In the genomic region with DNA sequence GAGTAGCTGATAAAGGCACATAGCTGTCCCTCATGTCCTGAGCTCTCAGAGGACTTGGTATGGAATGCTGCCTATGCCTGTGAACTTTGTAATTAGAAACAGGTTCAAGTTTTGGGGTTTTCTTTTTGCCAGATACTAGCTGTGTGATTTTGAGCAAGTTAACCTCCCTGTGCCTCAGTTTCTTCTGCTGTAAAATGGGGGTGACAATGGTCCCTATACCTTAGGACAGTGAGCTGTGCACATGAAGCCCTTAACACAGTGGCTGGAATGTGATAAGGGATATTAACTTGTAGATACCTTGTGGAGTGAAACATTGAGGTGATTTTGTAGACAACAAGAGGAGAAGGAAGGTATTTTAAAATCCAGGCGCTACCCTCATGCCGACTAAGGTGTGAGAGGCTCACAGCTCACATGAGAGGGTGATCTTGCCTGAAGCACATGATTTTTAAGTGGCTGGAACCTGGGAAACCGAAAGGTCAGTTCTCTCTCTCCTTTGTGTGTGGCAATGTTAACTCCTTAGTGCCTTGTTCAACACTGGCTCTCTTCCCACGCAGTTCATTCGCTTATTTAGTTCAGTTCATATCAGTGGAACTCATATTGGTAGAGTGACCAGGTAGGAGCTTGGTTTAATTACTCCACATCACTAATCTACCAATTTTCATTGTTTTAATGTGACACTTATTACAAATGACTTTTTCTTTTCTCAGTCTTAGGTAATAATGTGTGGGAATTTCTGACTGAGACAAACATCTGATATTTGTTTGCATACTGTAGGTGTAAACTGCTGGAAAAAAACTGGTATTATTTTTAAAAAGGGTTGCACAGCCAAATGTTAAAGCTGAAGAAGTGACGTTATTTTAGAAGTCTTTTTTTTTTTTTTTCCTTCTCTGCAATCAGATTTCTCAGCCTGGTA, we compare ENCODE assay signal across 1 cellular context.
TF ChIP-seq lines count a peak whose summit lies in the region.

No MANE protein-coding gene starts in this region.

TF ChIP-seq in GM12878, 131 proteins besides CTCF, POLR2A, EP300 and RAD21 (continued from another document and continues in another):
- TF ChIP-seq, protein P1, sequence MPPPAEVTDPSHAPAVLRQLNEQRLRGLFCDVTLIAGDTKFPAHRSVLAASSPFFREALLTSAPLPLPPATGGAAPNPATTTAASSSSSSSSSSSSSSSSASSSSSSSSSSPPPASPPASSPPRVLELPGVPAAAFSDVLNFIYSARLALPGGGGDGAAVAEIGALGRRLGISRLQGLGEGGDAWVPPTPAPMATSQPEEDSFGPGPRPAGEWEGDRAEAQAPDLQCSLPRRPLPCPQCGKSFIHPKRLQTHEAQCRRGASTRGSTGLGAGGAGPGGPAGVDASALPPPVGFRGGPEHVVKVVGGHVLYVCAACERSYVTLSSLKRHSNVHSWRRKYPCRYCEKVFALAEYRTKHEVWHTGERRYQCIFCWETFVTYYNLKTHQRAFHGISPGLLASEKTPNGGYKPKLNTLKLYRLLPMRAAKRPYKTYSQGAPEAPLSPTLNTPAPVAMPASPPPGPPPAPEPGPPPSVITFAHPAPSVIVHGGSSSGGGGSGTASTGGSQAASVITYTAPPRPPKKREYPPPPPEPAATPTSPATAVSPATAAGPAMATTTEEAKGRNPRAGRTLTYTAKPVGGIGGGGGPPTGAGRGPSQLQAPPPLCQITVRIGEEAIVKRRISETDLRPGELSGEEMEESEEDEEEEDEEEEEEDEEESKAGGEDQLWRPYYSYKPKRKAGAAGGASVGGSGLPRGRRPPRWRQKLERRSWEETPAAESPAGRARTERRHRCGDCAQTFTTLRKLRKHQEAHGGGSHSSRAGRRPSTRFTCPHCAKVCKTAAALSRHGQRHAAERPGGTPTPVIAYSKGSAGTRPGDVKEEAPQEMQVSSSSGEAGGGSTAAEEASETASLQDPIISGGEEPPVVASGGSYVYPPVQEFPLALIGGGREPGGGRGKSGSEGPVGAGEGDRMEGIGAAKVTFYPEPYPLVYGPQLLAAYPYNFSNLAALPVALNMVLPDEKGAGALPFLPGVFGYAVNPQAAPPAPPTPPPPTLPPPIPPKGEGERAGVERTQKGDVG (CRISPR knock-in tag; IDR thresholded peaks at IDR 0.05) = no peak
- TF ChIP-seq TBL1XR1 (IDR thresholded peaks at IDR 0.05; ENCODE audit: low read depth, low read length) = no peak
- no peak for TF ChIP-seq SMAD1 (IDR thresholded peaks at IDR 0.05; ENCODE audit: low read depth, partially characterized antibody)
- TF ChIP-seq, protein P2, sequence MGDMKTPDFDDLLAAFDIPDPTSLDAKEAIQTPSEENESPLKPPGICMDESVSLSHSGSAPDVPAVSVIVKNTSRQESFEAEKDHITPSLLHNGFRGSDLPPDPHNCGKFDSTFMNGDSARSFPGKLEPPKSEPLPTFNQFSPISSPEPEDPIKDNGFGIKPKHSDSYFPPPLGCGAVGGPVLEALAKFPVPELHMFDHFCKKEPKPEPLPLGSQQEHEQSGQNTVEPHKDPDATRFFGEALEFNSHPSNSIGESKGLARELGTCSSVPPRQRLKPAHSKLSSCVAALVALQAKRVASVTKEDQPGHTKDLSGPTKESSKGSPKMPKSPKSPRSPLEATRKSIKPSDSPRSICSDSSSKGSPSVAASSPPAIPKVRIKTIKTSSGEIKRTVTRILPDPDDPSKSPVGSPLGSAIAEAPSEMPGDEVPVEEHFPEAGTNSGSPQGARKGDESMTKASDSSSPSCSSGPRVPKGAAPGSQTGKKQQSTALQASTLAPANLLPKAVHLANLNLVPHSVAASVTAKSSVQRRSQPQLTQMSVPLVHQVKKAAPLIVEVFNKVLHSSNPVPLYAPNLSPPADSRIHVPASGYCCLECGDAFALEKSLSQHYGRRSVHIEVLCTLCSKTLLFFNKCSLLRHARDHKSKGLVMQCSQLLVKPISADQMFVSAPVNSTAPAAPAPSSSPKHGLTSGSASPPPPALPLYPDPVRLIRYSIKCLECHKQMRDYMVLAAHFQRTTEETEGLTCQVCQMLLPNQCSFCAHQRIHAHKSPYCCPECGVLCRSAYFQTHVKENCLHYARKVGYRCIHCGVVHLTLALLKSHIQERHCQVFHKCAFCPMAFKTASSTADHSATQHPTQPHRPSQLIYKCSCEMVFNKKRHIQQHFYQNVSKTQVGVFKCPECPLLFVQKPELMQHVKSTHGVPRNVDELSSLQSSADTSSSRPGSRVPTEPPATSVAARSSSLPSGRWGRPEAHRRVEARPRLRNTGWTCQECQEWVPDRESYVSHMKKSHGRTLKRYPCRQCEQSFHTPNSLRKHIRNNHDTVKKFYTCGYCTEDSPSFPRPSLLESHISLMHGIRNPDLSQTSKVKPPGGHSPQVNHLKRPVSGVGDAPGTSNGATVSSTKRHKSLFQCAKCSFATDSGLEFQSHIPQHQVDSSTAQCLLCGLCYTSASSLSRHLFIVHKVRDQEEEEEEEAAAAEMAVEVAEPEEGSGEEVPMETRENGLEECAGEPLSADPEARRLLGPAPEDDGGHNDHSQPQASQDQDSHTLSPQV (IDR thresholded peaks at IDR 0.05) = 0 out of 2 replicates have a peak, but pooled peaks have one; percentile 28
- no peak for TF ChIP-seq BRCA1 (IDR thresholded peaks at IDR 0.05; ENCODE audit: low read depth, low read length)
- no peak for TF ChIP-seq BCL11A (IDR thresholded peaks at IDR 0.05; ENCODE audit: low read depth, low read length)
- TF ChIP-seq, protein P3, sequence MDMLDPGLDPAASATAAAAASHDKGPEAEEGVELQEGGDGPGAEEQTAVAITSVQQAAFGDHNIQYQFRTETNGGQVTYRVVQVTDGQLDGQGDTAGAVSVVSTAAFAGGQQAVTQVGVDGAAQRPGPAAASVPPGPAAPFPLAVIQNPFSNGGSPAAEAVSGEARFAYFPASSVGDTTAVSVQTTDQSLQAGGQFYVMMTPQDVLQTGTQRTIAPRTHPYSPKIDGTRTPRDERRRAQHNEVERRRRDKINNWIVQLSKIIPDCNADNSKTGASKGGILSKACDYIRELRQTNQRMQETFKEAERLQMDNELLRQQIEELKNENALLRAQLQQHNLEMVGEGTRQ (IDR thresholded peaks at IDR 0.05; ENCODE audit: borderline replicate concordance, low read depth, low read length) = no peak
- TF ChIP-seq, protein P4, sequence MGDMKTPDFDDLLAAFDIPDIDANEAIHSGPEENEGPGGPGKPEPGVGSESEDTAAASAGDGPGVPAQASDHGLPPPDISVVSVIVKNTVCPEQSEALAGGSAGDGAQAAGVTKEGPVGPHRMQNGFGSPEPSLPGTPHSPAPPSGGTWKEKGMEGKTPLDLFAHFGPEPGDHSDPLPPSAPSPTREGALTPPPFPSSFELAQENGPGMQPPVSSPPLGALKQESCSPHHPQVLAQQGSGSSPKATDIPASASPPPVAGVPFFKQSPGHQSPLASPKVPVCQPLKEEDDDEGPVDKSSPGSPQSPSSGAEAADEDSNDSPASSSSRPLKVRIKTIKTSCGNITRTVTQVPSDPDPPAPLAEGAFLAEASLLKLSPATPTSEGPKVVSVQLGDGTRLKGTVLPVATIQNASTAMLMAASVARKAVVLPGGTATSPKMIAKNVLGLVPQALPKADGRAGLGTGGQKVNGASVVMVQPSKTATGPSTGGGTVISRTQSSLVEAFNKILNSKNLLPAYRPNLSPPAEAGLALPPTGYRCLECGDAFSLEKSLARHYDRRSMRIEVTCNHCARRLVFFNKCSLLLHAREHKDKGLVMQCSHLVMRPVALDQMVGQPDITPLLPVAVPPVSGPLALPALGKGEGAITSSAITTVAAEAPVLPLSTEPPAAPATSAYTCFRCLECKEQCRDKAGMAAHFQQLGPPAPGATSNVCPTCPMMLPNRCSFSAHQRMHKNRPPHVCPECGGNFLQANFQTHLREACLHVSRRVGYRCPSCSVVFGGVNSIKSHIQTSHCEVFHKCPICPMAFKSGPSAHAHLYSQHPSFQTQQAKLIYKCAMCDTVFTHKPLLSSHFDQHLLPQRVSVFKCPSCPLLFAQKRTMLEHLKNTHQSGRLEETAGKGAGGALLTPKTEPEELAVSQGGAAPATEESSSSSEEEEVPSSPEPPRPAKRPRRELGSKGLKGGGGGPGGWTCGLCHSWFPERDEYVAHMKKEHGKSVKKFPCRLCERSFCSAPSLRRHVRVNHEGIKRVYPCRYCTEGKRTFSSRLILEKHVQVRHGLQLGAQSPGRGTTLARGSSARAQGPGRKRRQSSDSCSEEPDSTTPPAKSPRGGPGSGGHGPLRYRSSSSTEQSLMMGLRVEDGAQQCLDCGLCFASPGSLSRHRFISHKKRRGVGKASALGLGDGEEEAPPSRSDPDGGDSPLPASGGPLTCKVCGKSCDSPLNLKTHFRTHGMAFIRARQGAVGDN (IDR thresholded peaks at IDR 0.05) = peak; percentile 95
- no peak for TF ChIP-seq BMI1 (IDR thresholded peaks at IDR 0.05; ENCODE audit: borderline replicate concordance)
- TF ChIP-seq, protein P5, sequence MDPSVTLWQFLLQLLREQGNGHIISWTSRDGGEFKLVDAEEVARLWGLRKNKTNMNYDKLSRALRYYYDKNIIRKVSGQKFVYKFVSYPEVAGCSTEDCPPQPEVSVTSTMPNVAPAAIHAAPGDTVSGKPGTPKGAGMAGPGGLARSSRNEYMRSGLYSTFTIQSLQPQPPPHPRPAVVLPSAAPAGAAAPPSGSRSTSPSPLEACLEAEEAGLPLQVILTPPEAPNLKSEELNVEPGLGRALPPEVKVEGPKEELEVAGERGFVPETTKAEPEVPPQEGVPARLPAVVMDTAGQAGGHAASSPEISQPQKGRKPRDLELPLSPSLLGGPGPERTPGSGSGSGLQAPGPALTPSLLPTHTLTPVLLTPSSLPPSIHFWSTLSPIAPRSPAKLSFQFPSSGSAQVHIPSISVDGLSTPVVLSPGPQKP (IDR thresholded peaks at IDR 0.05; ENCODE audit: low read depth, low read length) = no peak
- no peak for TF ChIP-seq CEBPB (IDR thresholded peaks at IDR 0.05; ENCODE audit: borderline replicate concordance in 1 of 2, low read depth in 2 of 2, low read length in 2 of 2)
- no peak for TF ChIP-seq POLR2AphosphoS5 (IDR thresholded peaks at IDR 0.05; ENCODE audit: low read length)
- TF ChIP-seq, protein P6, sequence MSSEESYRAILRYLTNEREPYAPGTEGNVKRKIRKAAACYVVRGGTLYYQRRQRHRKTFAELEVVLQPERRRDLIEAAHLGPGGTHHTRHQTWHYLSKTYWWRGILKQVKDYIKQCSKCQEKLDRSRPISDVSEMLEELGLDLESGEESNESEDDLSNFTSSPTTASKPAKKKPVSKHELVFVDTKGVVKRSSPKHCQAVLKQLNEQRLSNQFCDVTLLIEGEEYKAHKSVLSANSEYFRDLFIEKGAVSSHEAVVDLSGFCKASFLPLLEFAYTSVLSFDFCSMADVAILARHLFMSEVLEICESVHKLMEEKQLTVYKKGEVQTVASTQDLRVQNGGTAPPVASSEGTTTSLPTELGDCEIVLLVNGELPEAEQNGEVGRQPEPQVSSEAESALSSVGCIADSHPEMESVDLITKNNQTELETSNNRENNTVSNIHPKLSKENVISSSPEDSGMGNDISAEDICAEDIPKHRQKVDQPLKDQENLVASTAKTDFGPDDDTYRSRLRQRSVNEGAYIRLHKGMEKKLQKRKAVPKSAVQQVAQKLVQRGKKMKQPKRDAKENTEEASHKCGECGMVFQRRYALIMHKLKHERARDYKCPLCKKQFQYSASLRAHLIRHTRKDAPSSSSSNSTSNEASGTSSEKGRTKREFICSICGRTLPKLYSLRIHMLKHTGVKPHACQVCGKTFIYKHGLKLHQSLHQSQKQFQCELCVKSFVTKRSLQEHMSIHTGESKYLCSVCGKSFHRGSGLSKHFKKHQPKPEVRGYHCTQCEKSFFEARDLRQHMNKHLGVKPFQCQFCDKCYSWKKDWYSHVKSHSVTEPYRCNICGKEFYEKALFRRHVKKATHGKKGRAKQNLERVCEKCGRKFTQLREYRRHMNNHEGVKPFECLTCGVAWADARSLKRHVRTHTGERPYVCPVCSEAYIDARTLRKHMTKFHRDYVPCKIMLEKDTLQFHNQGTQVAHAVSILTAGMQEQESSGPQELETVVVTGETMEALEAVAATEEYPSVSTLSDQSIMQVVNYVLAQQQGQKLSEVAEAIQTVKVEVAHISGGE (CRISPR knock-in tag; IDR thresholded peaks at IDR 0.05) = no peak
- no peak for TF ChIP-seq HDAC2 (IDR thresholded peaks at IDR 0.05)
- TF ChIP-seq ZBED1 (IDR thresholded peaks at IDR 0.05; ENCODE audit: borderline replicate concordance) = no peak
- TF ChIP-seq, protein P7, sequence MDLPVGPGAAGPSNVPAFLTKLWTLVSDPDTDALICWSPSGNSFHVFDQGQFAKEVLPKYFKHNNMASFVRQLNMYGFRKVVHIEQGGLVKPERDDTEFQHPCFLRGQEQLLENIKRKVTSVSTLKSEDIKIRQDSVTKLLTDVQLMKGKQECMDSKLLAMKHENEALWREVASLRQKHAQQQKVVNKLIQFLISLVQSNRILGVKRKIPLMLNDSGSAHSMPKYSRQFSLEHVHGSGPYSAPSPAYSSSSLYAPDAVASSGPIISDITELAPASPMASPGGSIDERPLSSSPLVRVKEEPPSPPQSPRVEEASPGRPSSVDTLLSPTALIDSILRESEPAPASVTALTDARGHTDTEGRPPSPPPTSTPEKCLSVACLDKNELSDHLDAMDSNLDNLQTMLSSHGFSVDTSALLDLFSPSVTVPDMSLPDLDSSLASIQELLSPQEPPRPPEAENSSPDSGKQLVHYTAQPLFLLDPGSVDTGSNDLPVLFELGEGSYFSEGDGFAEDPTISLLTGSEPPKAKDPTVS (IDR thresholded peaks at IDR 0.05; ENCODE audit: low read depth, low read length) = no peak
- TF ChIP-seq IKZF1 (conservative IDR thresholded peaks at IDR 0.05) = peak; percentile 32; the same call in 1 of the 2 replicates
- TF ChIP-seq ZZZ3 (IDR thresholded peaks at IDR 0.05; ENCODE audit: control insufficient read depth, insufficient read length, low read depth) = no peak
- TF ChIP-seq SP1 (IDR thresholded peaks at IDR 0.05; ENCODE audit: low read depth, low read length) = no peak
- TF ChIP-seq TCF7 (IDR thresholded peaks at IDR 0.05; ENCODE audit: borderline replicate concordance) = no peak
- no peak for TF ChIP-seq TARDBP (IDR thresholded peaks at IDR 0.05; ENCODE audit: borderline replicate concordance)
- TF ChIP-seq EZH2 (IDR thresholded peaks at IDR 0.05; ENCODE audit: borderline replicate concordance, control insufficient read depth, low read depth, low read length) = no peak
- no peak for TF ChIP-seq BACH1 (IDR thresholded peaks at IDR 0.05; ENCODE audit: borderline replicate concordance)
- TF ChIP-seq RUNX3 (IDR thresholded peaks at IDR 0.05; ENCODE audit: low read length) = peak; percentile 29; the same call in 1 of the 2 replicates
- TF ChIP-seq, protein P8, sequence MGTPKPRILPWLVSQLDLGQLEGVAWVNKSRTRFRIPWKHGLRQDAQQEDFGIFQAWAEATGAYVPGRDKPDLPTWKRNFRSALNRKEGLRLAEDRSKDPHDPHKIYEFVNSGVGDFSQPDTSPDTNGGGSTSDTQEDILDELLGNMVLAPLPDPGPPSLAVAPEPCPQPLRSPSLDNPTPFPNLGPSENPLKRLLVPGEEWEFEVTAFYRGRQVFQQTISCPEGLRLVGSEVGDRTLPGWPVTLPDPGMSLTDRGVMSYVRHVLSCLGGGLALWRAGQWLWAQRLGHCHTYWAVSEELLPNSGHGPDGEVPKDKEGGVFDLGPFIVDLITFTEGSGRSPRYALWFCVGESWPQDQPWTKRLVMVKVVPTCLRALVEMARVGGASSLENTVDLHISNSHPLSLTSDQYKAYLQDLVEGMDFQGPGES (IDR thresholded peaks at IDR 0.05) = no peak
- TF ChIP-seq IKZF2 (IDR thresholded peaks at IDR 0.05) = peak in 1 of 2 experiments; percentile 50; a peak in 2 of 4 replicates
- TF ChIP-seq ATF7 (IDR thresholded peaks at IDR 0.05; ENCODE audit: low read depth) = peak; percentile 87
- no peak for TF ChIP-seq CREB1 (IDR thresholded peaks at IDR 0.05; ENCODE audit: low read depth)
- no peak for TF ChIP-seq SREBF2 (IDR thresholded peaks at IDR 0.05; ENCODE audit: low read length)
- TF ChIP-seq SRF (IDR thresholded peaks at IDR 0.05; ENCODE audit: low read depth in 2 of 2, low read length in 2 of 2) = no peak
